In the genomic region with DNA sequence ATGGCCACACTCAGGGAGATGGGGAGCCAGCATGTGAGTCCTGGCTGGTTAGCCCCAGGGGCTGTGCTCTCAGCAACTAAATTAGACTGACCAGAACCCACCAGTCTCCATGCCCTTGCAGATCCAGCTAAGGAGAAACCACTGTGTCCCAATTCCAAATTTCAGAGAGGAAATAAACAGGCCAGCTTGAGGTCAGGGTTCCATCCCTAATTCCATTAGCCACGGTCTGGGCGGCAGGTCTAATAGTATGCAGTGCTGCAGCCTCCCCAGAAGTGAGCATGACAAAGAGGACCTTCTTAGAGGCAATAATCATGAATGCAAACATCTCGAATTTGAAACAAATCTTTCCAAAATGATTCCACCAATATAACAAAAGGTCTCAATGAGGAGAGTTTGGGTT, we compare ENCODE assay signal across 25 cellular contexts.
"Had no signal": no experiment of that assay in that cellular context is flagged by ENCODE, and none has a peak within 500 bp of the region (broad histone marks: within the 10 kb centered on the region; RNA-seq: fewer than 3 reads in every experiment).

No MANE protein-coding gene starts in this region.

- H3K9me3 ChIP-seq: colonic mucosa, esophagus squamous epithelium, gastrocnemius medialis, heart right ventricle, left lung, lower lobe of right lung had no signal

- H3K27me3 Mint-ChIP-seq: dendritic cell treated with granulocyte-macrophage colony-stimulating factor and Interleukin-4, amounts not matched to agents 40 ng/mL and 50 ng/mL, for 4 days had no signal

- H3K27ac Mint-ChIP-seq: dendritic cell treated with granulocyte-macrophage colony-stimulating factor and Interleukin-4, amounts not matched to agents 40 ng/mL and 50 ng/mL, for 4 days; mesothelial cell of epicardium had no signal

- H3K4me1 ChIP-seq: colonic mucosa, gastrocnemius medialis, left lung, lower lobe of right lung had no signal

- FAIRE-seq: endometrium, islet of Langerhans, keratinocyte had no signal

- H3K4me3 Mint-ChIP-seq: dendritic cell treated with granulocyte-macrophage colony-stimulating factor and Interleukin-4, amounts not matched to agents 40 ng/mL and 50 ng/mL, for 4 days; mesothelial cell of epicardium; naive thymus-derived CD4-positive, alpha-beta T cell had no signal

- DNase-seq: colonic mucosa; cortex of kidney; effector CD4-positive, alpha-beta T cell; effector memory CD4-positive, alpha-beta T cell; erythroblast; esophagus squamous epithelium; foreskin fibroblast; gastrocnemius medialis; glutamatergic neuron; head of caudate nucleus; heart right ventricle; hippocampal formation; left cardiac atrium; left lung; left ventricle myocardium superior; lower lobe of right lung; mesenchymal stem cell; naive thymus-derived CD4-positive, alpha-beta T cell had no signal

- H3K36me3 Mint-ChIP-seq: mesothelial cell of epicardium; naive thymus-derived CD4-positive, alpha-beta T cell had no signal

- H3K27ac ChIP-seq: colonic mucosa, epithelial cell of prostate, esophagus squamous epithelium, gastrocnemius medialis, heart right ventricle, left lung, lower lobe of right lung had no signal

- ATAC-seq: esophagus mucosa; gastrocnemius medialis; heart right ventricle; left cardiac atrium; left lung; left ventricle myocardium superior; lower lobe of right lung; naive thymus-derived CD4-positive, alpha-beta T cell had no signal

- H3K4me3 ChIP-seq: colonic mucosa, esophagus squamous epithelium, gastrocnemius medialis, heart right ventricle, left lung, lower lobe of right lung had no signal

- H3K27me3 ChIP-seq: colonic mucosa, esophagus squamous epithelium, gastrocnemius medialis, heart right ventricle, left lung had no signal

- H3K9me3 Mint-ChIP-seq: dendritic cell treated with granulocyte-macrophage colony-stimulating factor and Interleukin-4, amounts not matched to agents 40 ng/mL and 50 ng/mL, for 4 days; mesothelial cell of epicardium had no signal

- H3K36me3 ChIP-seq: colonic mucosa, esophagus squamous epithelium, gastrocnemius medialis, heart right ventricle, left lung, lower lobe of right lung had no signal
